Comparison of ENCODE assay signal across 2 cellular contexts in genomic region chr15:80573614-80574013, GRCh38.
TF ChIP-seq lines count a peak whose summit lies in the region.

No MANE protein-coding gene starts in this region.

TF ChIP-seq in IMR-90, 13 proteins besides CTCF, POLR2A, EP300 and RAD21 (continued from another document):
- TF ChIP-seq ELK1 (IDR thresholded peaks at IDR 0.05; ENCODE audit: borderline replicate concordance, low read depth, low read length) (no peak), FOS (IDR thresholded peaks at IDR 0.05; ENCODE audit: low read depth, low read length) (no peak), MAZ (IDR thresholded peaks at IDR 0.05; ENCODE audit: borderline replicate concordance, low read depth, low read length) (no peak), NFE2L2 (IDR thresholded peaks at IDR 0.05; ENCODE audit: low read depth, low read length) (no peak), SMC3 (IDR thresholded peaks at IDR 0.05; ENCODE audit: low read depth, low read length) (no peak), CEBPB (IDR thresholded peaks at IDR 0.05; ENCODE audit: low read depth, low read length) (no peak), BHLHE40 (IDR thresholded peaks at IDR 0.05; ENCODE audit: low read depth, low read length) (no peak), CHD1 (IDR thresholded peaks at IDR 0.05; ENCODE audit: low read depth, low read length) (no peak), USF2 (IDR thresholded peaks at IDR 0.05; ENCODE audit: low read depth, low read length) (no peak)

TF ChIP-seq in GM23338, 12 proteins besides CTCF, POLR2A, EP300 and RAD21 (continued from another document):
- no peak for TF ChIP-seq REST (IDR thresholded peaks at IDR 0.05; ENCODE audit: unreplicated experiment)
- no peak for TF ChIP-seq ETS1 (IDR thresholded peaks at IDR 0.05)
- TF ChIP-seq ZNF114 (CRISPR knock-in tag; IDR thresholded peaks at IDR 0.05) = no peak
- TF ChIP-seq ZNF331 (CRISPR knock-in tag; IDR thresholded peaks at IDR 0.05; ENCODE audit: low read depth) = no peak
- TF ChIP-seq EZH2phosphoT487 (IDR thresholded peaks at IDR 0.05; ENCODE audit: unreplicated experiment) = no peak
- TF ChIP-seq NANOG (IDR thresholded peaks at IDR 0.05; ENCODE audit: borderline replicate concordance) = no peak
